In the genomic region with DNA sequence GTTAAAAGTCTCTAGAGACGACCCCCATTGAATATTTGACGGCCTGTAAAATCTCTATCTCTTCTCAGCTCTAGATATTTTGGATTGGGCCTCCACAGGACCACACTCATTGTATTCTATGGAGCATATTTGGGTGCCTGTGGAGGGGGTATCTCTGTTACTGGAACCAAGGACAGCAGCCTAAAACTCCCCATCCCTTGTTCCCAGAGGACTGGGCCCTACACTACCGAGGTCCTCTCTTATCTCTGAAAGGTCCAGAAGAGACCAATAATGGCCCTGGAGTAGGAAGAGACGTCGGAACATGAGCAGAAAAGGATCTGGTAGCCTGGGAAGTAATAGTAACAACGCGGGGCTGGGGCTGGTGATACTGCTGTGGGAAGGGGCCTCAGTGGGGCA, we compare ENCODE assay signal across 8 cellular contexts. TPM values are rescaled to one million over a fixed set of nuclear protein-coding genes. Genes with fewer than 3 reads are reported as not detected.
DNase-seq lines count a peak whose midpoint lies in the region; ATAC-seq and TF ChIP-seq lines count a peak whose summit lies in the region.

No MANE protein-coding gene starts in this region.

- H2BK120ac ChIP-seq in trophoblast cell (ENCODE audit: insufficient read depth, low read length, poor library complexity) = peak overlapping the region; percentile 92

- peaks cover 53% of the 10 kb centered on the region for H3K4me1 ChIP-seq in OCI-LY3 (ENCODE audit: low read length)
- peaks cover 51 to 69% (median 61%) of the 10 kb centered on the region in 4 donors for H3K4me1 ChIP-seq in esophagus muscularis mucosa
- peaks cover 7 to 17% of the 10 kb centered on the region in 2 experiments for H3K4me1 ChIP-seq in trophoblast cell (ENCODE audit: control insufficient read depth in 1 of 2, insufficient read depth in 2 of 2, low read length in 2 of 2)

- H3K9me3 ChIP-seq in OCI-LY3 (ENCODE audit: insufficient read depth, low read length) = no peaks in the 10 kb centered on the region
- H3K9me3 ChIP-seq in esophagus muscularis mucosa = no peaks in the 10 kb centered on the region
- no peaks in the 10 kb centered on the region for H3K9me3 ChIP-seq in trophoblast cell (ENCODE audit: insufficient read depth, low read depth, low read length)

- peak overlapping the region; percentile 98 for H4K8ac ChIP-seq in trophoblast cell (ENCODE audit: low read depth, low read length)

- peak overlapping the region; percentile 91 for H3K4ac ChIP-seq in trophoblast cell (ENCODE audit: low read depth, low read length)

- H3K9ac ChIP-seq in OCI-LY3 (ENCODE audit: low read length) = peak overlapping the region; percentile 87
- H3K9ac ChIP-seq in trophoblast cell (ENCODE audit: low read length) = peak overlapping the region; percentile 96

- H4K91ac ChIP-seq in trophoblast cell (ENCODE audit: low read depth, low read length) = peak overlapping the region; percentile 98

- peak overlapping the region; percentile 88 for H3K14ac ChIP-seq in trophoblast cell (ENCODE audit: low read length)

- peak overlapping the region; percentile 88 for H4K12ac ChIP-seq in trophoblast cell (ENCODE audit: low read depth, low read length)

- peak overlapping the region; percentile 68; the same call in 1 of the 2 replicates for H2AFZ ChIP-seq in OCI-LY3 (ENCODE audit: low read depth, low read length)
- peak overlapping the region; percentile 82 for H2AFZ ChIP-seq in trophoblast cell (ENCODE audit: insufficient read depth, low read length, poor library complexity)

- H3K36me3 ChIP-seq in OCI-LY3 (replicated peaks; ENCODE audit: low read depth, low read length) = peaks cover 14% of the 10 kb centered on the region
- H3K36me3 ChIP-seq in esophagus muscularis mucosa = peaks cover 6 to 27% (median 14%) of the 10 kb centered on the region in 4 donors
- peaks cover 3 to 14% of the 10 kb centered on the region in 2 experiments for H3K36me3 ChIP-seq in trophoblast cell (ENCODE audit: control insufficient read depth in 1 of 2, insufficient read depth in 2 of 2, low read length in 2 of 2)

- H2BK12ac ChIP-seq in trophoblast cell (ENCODE audit: low read length) = no peak overlapping the region

- peak overlapping the region; percentile 65 for H3K27ac ChIP-seq in OCI-LY3 (ENCODE audit: low read length)
- H3K27ac ChIP-seq in esophagus muscularis mucosa (replicated peaks in 1 of 4) = peak overlapping the region; percentile 88 to 96 (median 94)
- peak overlapping the region; percentile 96 for H3K27ac ChIP-seq in trophoblast cell (ENCODE audit: low read depth, low read length)

- no peak for TF ChIP-seq EP300 in esophagus muscularis mucosa (IDR thresholded peaks at IDR 0.05)

- H2BK5ac ChIP-seq in trophoblast cell (ENCODE audit: low read depth, low read length, poor library complexity) = peak overlapping the region; percentile 97

- H3K23ac ChIP-seq in trophoblast cell (ENCODE audit: low read length) = no peak overlapping the region

- H2AK5ac ChIP-seq in trophoblast cell (ENCODE audit: low read length) = peak overlapping the region; percentile 96

- intact Hi-C loops in esophagus muscularis mucosa (cut with DNase I) = no loop called here
- intact Hi-C loops in sciatic nerve (cut with DNase I) = no loop called here

- TF ChIP-seq CTCF in OCI-LY3 (IDR thresholded peaks at IDR 0.05; ENCODE audit: low read depth, low read length) (no peak), esophagus muscularis mucosa (IDR thresholded peaks at IDR 0.05) (no peak)

- H3K79me2 ChIP-seq in OCI-LY3 (ENCODE audit: low read length) = peaks cover 64% of the 10 kb centered on the region
- H3K79me2 ChIP-seq in trophoblast cell (ENCODE audit: control insufficient read depth, insufficient read depth, low read length, poor library complexity) = peaks cover 7% of the 10 kb centered on the region

- H3K27me3 ChIP-seq in OCI-LY3 (ENCODE audit: low read depth, low read length) = no peaks in the 10 kb centered on the region
- no peaks in the 10 kb centered on the region for H3K27me3 ChIP-seq in esophagus muscularis mucosa
- H3K27me3 ChIP-seq in trophoblast cell (ENCODE audit: insufficient read depth, low read length) = no peaks in the 10 kb centered on the region

- H3K4me2 ChIP-seq in OCI-LY3 (ENCODE audit: low read length) (peak overlapping the region; percentile 92), trophoblast cell (ENCODE audit: low read length) (peak overlapping the region; percentile 84)

- peak overlapping the region; percentile 79 for H3K4me3 ChIP-seq in GM08714 (ENCODE audit: low read length)
- H3K4me3 ChIP-seq in OCI-LY3 (ENCODE audit: low read length) = peak overlapping the region; percentile 87
- peak overlapping the region; percentile 76 to 98 (median 97) for H3K4me3 ChIP-seq in esophagus muscularis mucosa
- H3K4me3 ChIP-seq in trophoblast cell (ENCODE audit: low read depth, low read length) = peak overlapping the region; percentile 78

- no peak for TF ChIP-seq POLR2A in esophagus muscularis mucosa (IDR thresholded peaks at IDR 0.05; ENCODE audit: low read depth)

- H3K18ac ChIP-seq in trophoblast cell (ENCODE audit: low read length) = peak overlapping the region; percentile 99

- DNase-seq in esophagus muscularis mucosa (ENCODE audit: extremely low spot score) = no peak
- no peak for DNase-seq in trophoblast cell
- no peak for DNase-seq in sciatic nerve (ENCODE audit: low spot score)
- DNase-seq in midbrain (lab: John Stamatoyannopoulos, UW) = no peak
- DNase-seq in H4 (ENCODE audit: low spot score) = no peak

- peaks cover 9% of the 10 kb centered on the region for H3K79me1 ChIP-seq in trophoblast cell (ENCODE audit: low read length)

- H4K20me1 ChIP-seq in OCI-LY3 (ENCODE audit: insufficient read depth, low read length) = 0 out of 2 replicates have a peak, but pooled peaks cover 4% of the 10 kb centered on the region

- no peak for ATAC-seq in sciatic nerve
- ATAC-seq in HG03460 (IDR thresholded peaks at IDR 0.05; ENCODE audit: unreplicated experiment) = no peak

- 11% methylated on average over 7 of the region's 7 CpGs for WGBS in esophagus muscularis mucosa
- no CpG with 5 or more reads among the region's 7 CpGs for WGBS in trophoblast cell (ENCODE audit: extremely low coverage, insufficient coverage, insufficient read length)

RNA-seq across cellular contexts. Expression of a gene that starts 0.5 kb away (rescaled TPM):
- 10 to 100 TPM; 15.4 to 17.9 (median 17.5) TPM for total RNA-seq in esophagus muscularis mucosa
- 22.6 and 24.1 TPM in 2 replicates for polyA plus RNA-seq in trophoblast cell (2013)
- 42.2 TPM for total RNA-seq in sciatic nerve
- 14.4 and 19.8 TPM in 2 replicates for total RNA-seq in H4 (2014; rRNA removed; shearing (Covaris generic))

RNA-seq across cellular contexts. Expression of a gene that starts 0.6 kb away (rescaled TPM):
- 10 to 100 TPM; 12.7 to 20.5 (median 15.2) TPM for total RNA-seq in esophagus muscularis mucosa
- polyA plus RNA-seq in trophoblast cell (2013) = 15.4 and 15.8 TPM in 2 replicates
- total RNA-seq in sciatic nerve = 16.5 TPM
- 19.2 and 22.0 TPM in 2 replicates for total RNA-seq in H4 (2014; rRNA removed; shearing (Covaris generic))

RNA-seq across cellular contexts. Expression of a gene that starts 29.2 kb away (rescaled TPM):
- total RNA-seq in esophagus muscularis mucosa (10 to 100 TPM; 17.9 to 23.5 (median 20.4) TPM), sciatic nerve (28.0 TPM)
- polyA plus RNA-seq in trophoblast cell (2013) = 27.7 and 27.8 TPM in 2 replicates
- 13.8 and 15.4 TPM in 2 replicates for total RNA-seq in H4 (2014; rRNA removed; shearing (Covaris generic))

RNA-seq across cellular contexts. Expression of a gene that starts 54.0 kb away (rescaled TPM):
- 1 to 10 TPM in 2 of 4 donors, under 1 TPM in 2; 0.42 to 1.1 (median 0.88) TPM for total RNA-seq in esophagus muscularis mucosa
- polyA plus RNA-seq in trophoblast cell (2013) = 9.5 and 9.9 TPM in 2 replicates
- total RNA-seq in sciatic nerve = 1.2 TPM
- 1.8 and 2.7 TPM in 2 replicates for total RNA-seq in H4 (2014; rRNA removed; shearing (Covaris generic))
